ENCODE assay signal across 18 cellular contexts in the genomic region with DNA sequence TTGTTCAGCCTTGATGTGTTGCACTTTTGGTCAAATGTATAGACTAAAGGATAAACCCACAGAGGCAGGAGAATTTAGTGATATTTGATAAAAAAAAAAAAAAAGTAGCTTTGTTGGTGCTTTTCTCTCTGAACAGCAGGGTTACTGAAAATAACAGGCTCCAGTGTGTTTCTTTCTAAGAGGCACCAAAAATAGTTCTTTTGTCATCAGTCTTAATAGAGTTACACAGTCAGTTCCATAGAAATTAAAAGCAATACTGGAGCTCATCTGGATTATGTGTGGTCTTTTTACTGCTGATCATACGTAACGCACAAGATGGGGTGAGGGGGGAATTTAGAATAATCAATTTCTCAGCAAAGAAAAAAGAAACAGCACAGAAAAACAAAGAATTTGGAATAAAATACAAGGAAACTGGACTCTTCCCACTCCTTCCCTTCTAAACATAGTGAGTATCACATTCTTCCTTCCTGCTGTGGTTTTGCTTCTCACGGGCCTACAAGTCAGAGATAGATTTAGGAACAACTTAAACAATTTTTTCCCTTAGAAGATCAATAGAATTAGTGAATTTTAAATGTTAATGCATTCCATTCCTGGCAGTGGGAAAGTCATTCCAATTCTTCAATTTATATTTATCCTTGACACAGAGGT.
"Had no signal": no experiment of that assay in that cellular context is flagged by ENCODE, and none has a peak within 500 bp of the region (broad histone marks: within the 10 kb centered on the region; RNA-seq: fewer than 3 reads in every experiment).

No MANE protein-coding gene starts in this region.

- H3K36me3 ChIP-seq: cardiac muscle cell, colonic mucosa, ovary had no signal

- H3K9me3 ChIP-seq: colonic mucosa, ovary, testis had no signal

- H3K27ac Mint-ChIP-seq: activated CD4-positive, alpha-beta memory T cell treated with anti-CD3 and anti-CD28 coated beads, Interleukin-2, amount 10 ng/mL, durations not matched to agents 7 days and 5 days; activated naive CD8-positive, alpha-beta T cell treated with anti-CD3 and anti-CD28 coated beads, Interleukin-2, amount 10 ng/mL, durations not matched to agents 7 days and 5 days; stimulated activated naive CD8-positive, alpha-beta T cell treated with anti-CD3 and anti-CD28 coated beads, Interleukin-15, Interleukin-2, amounts not matched to agents 100 ng/mL and 50 ng/mL, for 24 hours; T-cell had no signal

- H3K27me3 Mint-ChIP-seq: T-cell had no signal

- H3K4me3 Mint-ChIP-seq: activated CD4-positive, alpha-beta memory T cell treated with anti-CD3 and anti-CD28 coated beads, Interleukin-2, amount 10 ng/mL, durations not matched to agents 7 days and 5 days; activated naive CD8-positive, alpha-beta T cell treated with anti-CD3 and anti-CD28 coated beads, Interleukin-2, amount 10 ng/mL, durations not matched to agents 7 days and 5 days; activated T-cell treated with anti-CD3 and anti-CD28 coated beads, Interleukin-2, amount 50 U/mL, for 72 hours; nephron; stimulated activated naive CD8-positive, alpha-beta T cell treated with anti-CD3 and anti-CD28 coated beads, Interleukin-15, Interleukin-2, amounts not matched to agents 100 ng/mL and 50 ng/mL, for 24 hours; T-cell had no signal

- H3K9me3 Mint-ChIP-seq: activated CD4-positive, alpha-beta memory T cell treated with anti-CD3 and anti-CD28 coated beads, Interleukin-2, amount 10 ng/mL, durations not matched to agents 7 days and 5 days; activated naive CD8-positive, alpha-beta T cell treated with anti-CD3 and anti-CD28 coated beads, Interleukin-2, amount 10 ng/mL, durations not matched to agents 7 days and 5 days; activated T-cell treated with anti-CD3 and anti-CD28 coated beads, Interleukin-2, amount 50 U/mL, for 72 hours; nephron; stimulated activated naive CD8-positive, alpha-beta T cell treated with anti-CD3 and anti-CD28 coated beads, Interleukin-15, Interleukin-2, amounts not matched to agents 100 ng/mL and 50 ng/mL, for 24 hours; T-cell had no signal

- H3K4me3 ChIP-seq: cardiac muscle cell, colonic mucosa, ovary, testis had no signal

- ATAC-seq: activated T-cell treated with anti-CD3 and anti-CD28 coated beads, Interleukin-2, amount 50 U/mL, for 72 hours; T-cell had no signal

- H3K36me3 Mint-ChIP-seq: T-cell had no signal

- H3K27me3 ChIP-seq: cardiac muscle cell, colonic mucosa, ovary, testis had no signal

- H3K27ac ChIP-seq: cardiac muscle cell, colonic mucosa, ovary, testis, VCaP had no signal

- H3K4me1 ChIP-seq: colonic mucosa had no signal

- DNase-seq: activated CD4-positive, alpha-beta memory T cell treated with anti-CD3 and anti-CD28 coated beads, Interleukin-2, amount 10 ng/mL, durations not matched to agents 7 days and 5 days; activated gamma-delta T cell treated with Interleukin-2 at 50 U/mL for 16 hours; activated naive CD8-positive, alpha-beta T cell treated with anti-CD3 and anti-CD28 coated beads, Interleukin-2, amount 10 ng/mL, durations not matched to agents 7 days and 5 days; activated T-cell treated with anti-CD3 and anti-CD28 coated beads, Interleukin-2, amount 50 U/mL, for 72 hours; anterior cingulate cortex; colonic mucosa; effector CD4-positive, alpha-beta T cell; hypothalamus; mammary epithelial cell; ovary; stimulated activated CD4-positive, alpha-beta T cell treated with anti-CD3 and anti-CD28 coated beads, Interleukin-15, amount 100 ng/mL, for 24 hours; stimulated activated CD4-positive, alpha-beta T cell treated with anti-CD3 and anti-CD28 coated beads, Interleukin-4, amount 100 ng/mL, for 24 hours; T-cell; testis had no signal
